ENCODE assay signal across 20 cellular contexts in genomic region chr19:17210296-17210695, GRCh38. TPM values are rescaled to one million over a fixed set of nuclear protein-coding genes. Genes with fewer than 3 reads are reported as not detected.
DNase-seq lines count a peak whose midpoint lies in the region; ATAC-seq, FAIRE-seq and TF ChIP-seq lines count a peak whose summit lies in the region.
"Had no signal": no experiment of that assay in that cellular context is flagged by ENCODE, and none has a peak within 500 bp of the region (broad histone marks: within the 10 kb centered on the region; RNA-seq: fewer than 3 reads in every experiment).

No MANE protein-coding gene starts in this region.

- peak overlapping the region; percentile 67 for H3K27ac Mint-ChIP-seq in activated T-cell treated with anti-CD3 and anti-CD28 coated beads, Interleukin-2, amount 50 U/mL, for 24 hours
- H3K27ac Mint-ChIP-seq in stimulated activated effector memory CD8-positive, alpha-beta T cell treated with anti-CD3 and anti-CD28 coated beads, Interleukin-12 subunit alpha, Interleukin-12 subunit beta, amount 100 ng/mL, for 72 hours: peak overlapping the region; percentile 92
- H3K27ac Mint-ChIP-seq: brain, immature natural killer cell had no signal

- 91% methylated on average over 12 of the region's 14 CpGs; no CpG with 5 or more reads in 1 of the 2 experiments for WGBS in H1 (ENCODE audit: extremely low coverage in 1 of 2, insufficient coverage in 1 of 2, insufficient read length in 1 of 2, insufficient replicate concordance in 2 of 2, low coverage in 1 of 2, low lambda C conversion rate in 2 of 2, missing lambda C conversion rate in 1 of 2), 2 experiments

- no peak overlapping the region for H3K23ac ChIP-seq in H1 (ENCODE audit: insufficient read length)

- H4K8ac ChIP-seq in H1 (ENCODE audit: extremely low read depth, insufficient read depth, low read length): peak overlapping the region; percentile 76; the same call in 1 of the 2 replicates

- H3K36me3 ChIP-seq in HCT116 (ENCODE audit: control insufficient read depth in 1 of 2, insufficient read depth in 2 of 2, low read length in 2 of 2): peaks cover 6 to 10% of the 10 kb centered on the region in 2 experiments; a peak in 2 of 4 replicates
- H3K36me3 ChIP-seq in H1 (ENCODE audit: control insufficient read depth in 2 of 4, insufficient read depth in 4 of 4, low read length in 3 of 4): peaks cover 4 to 19% (median 6%) of the 10 kb centered on the region in 4 experiments; a peak in 7 of 8 replicates

- POLR2A ChIA-PET in HCT116 (lab: Charles Lee): no interaction called here
- POLR2A ChIA-PET in H1 (lab: Charles Lee; ENCODE audit: partially characterized antibody): interaction anchor here (1.0 to 1.8 kb wide), 4 partner anchors 9 to 17 kb away, joined by 3 to 5 read pairs (median 4); no protein-coding TSS in a partner anchor

- peaks cover 5% of the 10 kb centered on the region for H3K23me2 ChIP-seq in H1 (ENCODE audit: low read depth, low read length)

- H3K56ac ChIP-seq in H1 (replicated peaks; ENCODE audit: insufficient read length, low read depth, low read length): no peak overlapping the region

- RAD21 ChIA-PET in HCT116 (lab: Charles Lee; ENCODE audit: low non-redundant PET in 1 of 2, low total read pairs in 2 of 2, uncharacterized antibody in 2 of 2, unreplicated experiment in 2 of 2): no interaction called here

- H3K4me2 ChIP-seq in HCT116 (ENCODE audit: low read length) (no peak overlapping the region; the same call in 1 of the 2 replicates), H1 (ENCODE audit: insufficient read depth in 1 of 2, low read depth in 2 of 2, low read length in 2 of 2) (no peak overlapping the region; a peak in 1 of 4 replicates)

- FAIRE-seq in H1 (lab: Jason Lieb, UNC): no peak

- peaks cover 65% of the 10 kb centered on the region for H3K36me3 Mint-ChIP-seq in activated T-cell treated with anti-CD3 and anti-CD28 coated beads, Interleukin-2, amount 50 U/mL, for 24 hours (ENCODE audit: low read depth)
- peaks cover 13% of the 10 kb centered on the region for H3K36me3 Mint-ChIP-seq in activated T-cell treated with anti-CD3 and anti-CD28 coated beads, Interleukin-2, amount 50 U/mL, for 4 hours (ENCODE audit: insufficient read depth)
- peaks cover 87% of the 10 kb centered on the region for H3K36me3 Mint-ChIP-seq in stimulated activated effector memory CD8-positive, alpha-beta T cell treated with anti-CD3 and anti-CD28 coated beads, Interleukin-12 subunit alpha, Interleukin-12 subunit beta, amount 100 ng/mL, for 72 hours

- no peak overlapping the region for H4K91ac ChIP-seq in H1 (replicated peaks; ENCODE audit: insufficient read length, low read length)

- no peaks in the 10 kb centered on the region for H3K79me2 ChIP-seq in HCT116 (ENCODE audit: insufficient read depth, low read length)
- no peaks in the 10 kb centered on the region for H3K79me2 ChIP-seq in H1 (ENCODE audit: control insufficient read depth in 1 of 2, insufficient read depth in 2 of 2, low read length in 2 of 2)

- H3K27me3 Mint-ChIP-seq in activated T-cell treated with anti-CD3 and anti-CD28 coated beads, Interleukin-2, amount 50 U/mL, for 24 hours: no peaks in the 10 kb centered on the region
- H3K27me3 Mint-ChIP-seq in activated T-cell treated with anti-CD3 and anti-CD28 coated beads, Interleukin-2, amount 50 U/mL, for 4 hours (ENCODE audit: low read depth): no peaks in the 10 kb centered on the region
- H3K27me3 Mint-ChIP-seq: brain, naive B cell had no signal

- intact Hi-C loops in HCT116 (cut with micrococcal nuclease): no loop called here

- peak overlapping the region; percentile 40; the same call in 1 of the 2 replicates for H2BK5ac ChIP-seq in H1 (ENCODE audit: low read depth, low read length)

- H3K4me1 ChIP-seq in HCT116 (ENCODE audit: control insufficient read depth in 1 of 2, insufficient read depth in 2 of 2, low read length in 2 of 2) (peaks cover 10 to 27% of the 10 kb centered on the region in 2 experiments; a peak in 3 of 4 replicates), H1 (replicated peaks in 1 of 4; ENCODE audit: control insufficient read depth in 3 of 4, insufficient read depth in 4 of 4, low read length in 3 of 4) (peaks cover 0 to 19% (median 10%) of the 10 kb centered on the region in 4 experiments; a peak in 6 of 7 replicates)

- no peak overlapping the region for H3K4ac ChIP-seq in H1 (replicated peaks; ENCODE audit: insufficient read length, low read depth, low read length)

- no peak for ATAC-seq in activated T-cell treated with anti-CD3 and anti-CD28 coated beads, Interleukin-2, amount 50 U/mL, for 4 hours
- ATAC-seq in HCT116 (no peak), GM21528 (IDR thresholded peaks at IDR 0.05; ENCODE audit: low FRiP score, unreplicated experiment) (no peak)
- no peak for ATAC-seq in stimulated activated effector memory CD8-positive, alpha-beta T cell treated with anti-CD3 and anti-CD28 coated beads, Interleukin-12 subunit alpha, Interleukin-12 subunit beta, amount 100 ng/mL, for 72 hours

- H3K18ac ChIP-seq in H1 (ENCODE audit: extremely low read depth, low read length): no peak overlapping the region

- no peak overlapping the region for H2BK12ac ChIP-seq in H1 (ENCODE audit: low read depth, low read length)

- CTCF ChIA-PET in HCT116 (lab: Charles Lee): no interaction called here
- CTCF ChIA-PET in H1 (lab: Charles Lee; ENCODE audit: partially characterized antibody): interaction anchor here (0.6 kb wide), 1 partner anchor 303 kb away, joined by 5 read pairs; no protein-coding TSS in a partner anchor

- H2BK20ac ChIP-seq in H1 (ENCODE audit: low read length): no peak overlapping the region

- DNase-seq in activated T-cell treated with anti-CD3 and anti-CD28 coated beads, Interleukin-2, amount 50 U/mL, for 24 hours: no peak
- DNase-seq in activated T-cell treated with anti-CD3 and anti-CD28 coated beads, Interleukin-2, amount 50 U/mL, for 4 hours: no peak
- DNase-seq in HCT116 (ENCODE audit: low read depth, low spot score) (no peak), H1 (ENCODE audit: low read depth in 1 of 2, low spot score in 2 of 2) (no peak), cortex of kidney (lab: John Stamatoyannopoulos, UW) (no peak), DMS 273 treated with DMSO at 0.1 percent for 48 hours (lab: John Stamatoyannopoulos, UW) (no peak)
- DNase-seq in stimulated activated effector memory CD8-positive, alpha-beta T cell treated with anti-CD3 and anti-CD28 coated beads, Interleukin-12 subunit alpha, Interleukin-12 subunit beta, amount 100 ng/mL, for 72 hours (ENCODE audit: low spot score in 2 of 2): no peak
- DNase-seq: DMS79, foreskin melanocyte, hippocampal formation, immature natural killer cell, naive B cell, NCI-H510A had no signal

- no peaks in the 10 kb centered on the region for H4K20me1 ChIP-seq in HCT116 (ENCODE audit: insufficient read depth)
- H4K20me1 ChIP-seq in H1 (replicated peaks in 1 of 2; ENCODE audit: control insufficient read depth in 1 of 2, insufficient read depth in 2 of 2, low read length in 2 of 2): no peaks in the 10 kb centered on the region

- TF ChIP-seq EP300 in H1 (IDR thresholded peaks at IDR 0.05; ENCODE audit: borderline replicate concordance in 1 of 2, low read depth in 2 of 2, low read length in 2 of 2): no peak

- H3K9ac ChIP-seq in HCT116 (ENCODE audit: low read length) (no peak overlapping the region), H1 (replicated peaks in 1 of 4; ENCODE audit: extremely low read depth in 1 of 4, low read depth in 3 of 4, low read length in 3 of 4) (no peak overlapping the region)

- H3K9me3 Mint-ChIP-seq in activated T-cell treated with anti-CD3 and anti-CD28 coated beads, Interleukin-2, amount 50 U/mL, for 24 hours: no peaks in the 10 kb centered on the region
- H3K9me3 Mint-ChIP-seq in activated T-cell treated with anti-CD3 and anti-CD28 coated beads, Interleukin-2, amount 50 U/mL, for 4 hours: no peaks in the 10 kb centered on the region
- no peaks in the 10 kb centered on the region for H3K9me3 Mint-ChIP-seq in stimulated activated effector memory CD8-positive, alpha-beta T cell treated with anti-CD3 and anti-CD28 coated beads, Interleukin-12 subunit alpha, Interleukin-12 subunit beta, amount 100 ng/mL, for 72 hours
- H3K9me3 Mint-ChIP-seq: immature natural killer cell, naive B cell had no signal

- H2AFZ ChIP-seq in HCT116 (ENCODE audit: low read depth, low read length, poor library complexity, severe bottlenecking) (no peak overlapping the region), H1 (ENCODE audit: low read length) (no peak overlapping the region)

- H3K9me2 ChIP-seq in HCT116 (ENCODE audit: insufficient read depth): no peaks in the 10 kb centered on the region

- H3K27me3 ChIP-seq in HCT116 (ENCODE audit: insufficient read depth, low read length) (no peaks in the 10 kb centered on the region), H1 (replicated peaks in 1 of 4; ENCODE audit: control insufficient read depth in 3 of 4, extremely low read depth in 1 of 4, insufficient read depth in 3 of 4, low read length in 3 of 4) (no peaks in the 10 kb centered on the region)
- H3K27me3 ChIP-seq: stomach, tibial nerve had no signal

- no peak overlapping the region for H3K14ac ChIP-seq in H1 (ENCODE audit: insufficient read length)

- H3K9me3 ChIP-seq in HCT116 (ENCODE audit: control insufficient read depth in 1 of 2, insufficient read depth in 1 of 2, low read depth in 1 of 2, low read length in 2 of 2): no peaks in the 10 kb centered on the region
- no peaks in the 10 kb centered on the region for H3K9me3 ChIP-seq in H1 (ENCODE audit: insufficient read depth in 2 of 2, low read depth in 1 of 2, low read length in 1 of 2)
- H3K9me3 ChIP-seq: Caco-2, stomach, tibial nerve had no signal

- BruUV-seq in HCT116 (replicated peaks; lab: Mats Ljungman, UMichigan): no TSS peak

- H2AK5ac ChIP-seq in H1 (ENCODE audit: low read depth, low read length): 0 out of 2 replicates have a peak overlapping the region, but pooled peaks have one; percentile 53

- no peak overlapping the region for H3K4me3 Mint-ChIP-seq in activated T-cell treated with anti-CD3 and anti-CD28 coated beads, Interleukin-2, amount 50 U/mL, for 24 hours
- H3K4me3 Mint-ChIP-seq in activated T-cell treated with anti-CD3 and anti-CD28 coated beads, Interleukin-2, amount 50 U/mL, for 4 hours: no peak overlapping the region
- H3K4me3 Mint-ChIP-seq in stimulated activated effector memory CD8-positive, alpha-beta T cell treated with anti-CD3 and anti-CD28 coated beads, Interleukin-12 subunit alpha, Interleukin-12 subunit beta, amount 100 ng/mL, for 72 hours: no peak overlapping the region
- H3K4me3 Mint-ChIP-seq: brain, immature natural killer cell, naive B cell had no signal

- no peaks in the 10 kb centered on the region; the same call in 1 of the 2 replicates for H3K79me1 ChIP-seq in H1 (ENCODE audit: low read depth, low read length)

- peak overlapping the region; percentile 50; the same call in 1 of the 2 replicates for H3K27ac ChIP-seq in HCT116 (ENCODE audit: low read depth, low read length)
- no peak overlapping the region for H3K27ac ChIP-seq in H1 (ENCODE audit: low read depth, low read length)
- H3K27ac ChIP-seq: stomach, tibial nerve had no signal

- no peak overlapping the region for H4K5ac ChIP-seq in H1 (ENCODE audit: insufficient read length, low read depth, low read length)

- H3K4me1 Mint-ChIP-seq in activated T-cell treated with anti-CD3 and anti-CD28 coated beads, Interleukin-2, amount 50 U/mL, for 24 hours (ENCODE audit: low read depth): peaks cover 25% of the 10 kb centered on the region
- peaks cover 13% of the 10 kb centered on the region for H3K4me1 Mint-ChIP-seq in activated T-cell treated with anti-CD3 and anti-CD28 coated beads, Interleukin-2, amount 50 U/mL, for 4 hours (ENCODE audit: low read depth)
- peaks cover 21% of the 10 kb centered on the region for H3K4me1 Mint-ChIP-seq in stimulated activated effector memory CD8-positive, alpha-beta T cell treated with anti-CD3 and anti-CD28 coated beads, Interleukin-12 subunit alpha, Interleukin-12 subunit beta, amount 100 ng/mL, for 72 hours

- TF ChIP-seq POLR2A in HCT116 (IDR thresholded peaks at IDR 0.05; ENCODE audit: borderline replicate concordance, extremely low read depth, insufficient read depth, insufficient read length): no peak
- no peak for TF ChIP-seq POLR2A in H1 (IDR thresholded peaks at IDR 0.05; ENCODE audit: control extremely low read depth in 1 of 2, low read depth in 2 of 2, low read length in 2 of 2)

- H2BK120ac ChIP-seq in H1 (replicated peaks; ENCODE audit: low read depth, low read length): no peak overlapping the region

- no peak overlapping the region for H2BK15ac ChIP-seq in H1 (ENCODE audit: low read length)

- no peak overlapping the region for H3K4me3 ChIP-seq in HCT116 (replicated peaks in 1 of 2; ENCODE audit: low read depth in 1 of 2, low read length in 2 of 2)
- no peak overlapping the region for H3K4me3 ChIP-seq in H1 (ENCODE audit: extremely low read depth in 1 of 4, insufficient read depth in 2 of 4, low read depth in 3 of 4, low read length in 4 of 4)
- H3K4me3 ChIP-seq: stomach, tibial nerve had no signal

- TF ChIP-seq RAD21 in HCT116 (IDR thresholded peaks at IDR 0.05; ENCODE audit: low read depth) (no peak), H1 (IDR thresholded peaks at IDR 0.05 in 1 of 2, conservative IDR thresholded peaks at IDR 0.05 in 1 of 2; ENCODE audit: low read depth in 2 of 2, low read length in 2 of 2) (no peak)

- TF ChIP-seq CTCF in HCT116 (IDR thresholded peaks at IDR 0.05 in 2 of 3, conservative IDR thresholded peaks at IDR 0.05 in 1 of 3; ENCODE audit: borderline replicate concordance in 1 of 3, insufficient read depth in 1 of 3, low read depth in 2 of 3, low read length in 2 of 3): no peak
- no peak for TF ChIP-seq CTCF in H1 (IDR thresholded peaks at IDR 0.05; ENCODE audit: control extremely low read depth in 1 of 3, insufficient read depth in 1 of 3, low read depth in 1 of 3, low read length in 3 of 3)

RNA-seq across cellular contexts. Expression of gene USE1, which starts 4.9 kb away (rescaled TPM):
- 10 to 100 TPM; 35.9 to 47.3 (median 46.6) TPM for total RNA-seq in activated T-cell treated with anti-CD3 and anti-CD28 coated beads, Interleukin-2, amount 50 U/mL, for 4 hours
- 27.5 TPM for total RNA-seq in HCT116 (2021; ENCODE audit: unreplicated experiment)
- polyA plus RNA-seq in HCT116 (2012): 34.7 and 34.8 TPM in 2 replicates
- total RNA-seq in H1 (2021; fragmentation: NEBNext Ultra II Directional; extraction: Animal tissue kit (Norgen Biotek cat#: 25700)): 8.7 and 11.8 TPM in 2 replicates
- polyA plus RNA-seq in H1 (2011; rRNA removed): 13.9 and 16.6 TPM in 2 replicates
- polyA plus RNA-seq in H1 (2011; cell fraction: cytosol; rRNA removed): 19.7 TPM
- 16.0 TPM for polyA plus RNA-seq in H1 (2011; cell fraction: nucleus; rRNA removed)
- polyA plus RNA-seq in H1 (2012, experiment 1 of 2): 10.9 to 16.2 TPM (median 13.0 TPM) in 4 replicates
- polyA plus RNA-seq in H1 (2012, experiment 2 of 2): 11.7 TPM
- 10.2 TPM for polyA plus RNA-seq in H1 (2013, experiment 1 of 2)
- 7.4 TPM for polyA plus RNA-seq in H1 (2013, experiment 2 of 2)
- polyA minus RNA-seq in H1 (2011; rRNA and poly(A)+ RNA removed): 8.4 and 9.5 TPM in 2 replicates
- polyA minus RNA-seq in H1 (2011; cell fraction: cytosol; rRNA and poly(A)+ RNA removed): 6.9 TPM
- polyA minus RNA-seq in H1 (2011; cell fraction: nucleus; rRNA and poly(A)+ RNA removed): 9.6 TPM

RNA-seq across cellular contexts. Expression of gene OCEL1, which starts 15.7 kb away (rescaled TPM):
- total RNA-seq in activated T-cell treated with anti-CD3 and anti-CD28 coated beads, Interleukin-2, amount 50 U/mL, for 4 hours: 1 to 10 TPM; 5.0 to 8.0 (median 5.4) TPM
- total RNA-seq in HCT116 (2021; ENCODE audit: unreplicated experiment): 39.8 TPM
- polyA plus RNA-seq in HCT116 (2012): 28.3 and 33.8 TPM in 2 replicates
- 32.1 and 32.6 TPM in 2 replicates for total RNA-seq in H1 (2021; fragmentation: NEBNext Ultra II Directional; extraction: Animal tissue kit (Norgen Biotek cat#: 25700))
- 13.3 and 20.2 TPM in 2 replicates for polyA plus RNA-seq in H1 (2011; rRNA removed)
- polyA plus RNA-seq in H1 (2011; cell fraction: cytosol; rRNA removed): 16.3 TPM
- polyA plus RNA-seq in H1 (2011; cell fraction: nucleus; rRNA removed): 22.8 TPM
- polyA plus RNA-seq in H1 (2012, experiment 1 of 2): 19.9 to 30.6 TPM (median 26.6 TPM) in 4 replicates
- polyA plus RNA-seq in H1 (2012, experiment 2 of 2): 97.2 TPM
- 47.9 TPM for polyA plus RNA-seq in H1 (2013, experiment 1 of 2)
- polyA plus RNA-seq in H1 (2013, experiment 2 of 2): 47.4 TPM
- 3.2 and 5.0 TPM in 2 replicates for polyA minus RNA-seq in H1 (2011; rRNA and poly(A)+ RNA removed)
- 10.0 TPM for polyA minus RNA-seq in H1 (2011; cell fraction: cytosol; rRNA and poly(A)+ RNA removed)
- 10.5 TPM for polyA minus RNA-seq in H1 (2011; cell fraction: nucleus; rRNA and poly(A)+ RNA removed)

RNA-seq across cellular contexts. Expression of gene NR2F6, which starts 35.4 kb away (rescaled TPM):
- 10 to 100 TPM; 10.1 to 14.4 (median 13.6) TPM for total RNA-seq in activated T-cell treated with anti-CD3 and anti-CD28 coated beads, Interleukin-2, amount 50 U/mL, for 4 hours
- total RNA-seq in HCT116 (2021; ENCODE audit: unreplicated experiment): 88.0 TPM
- 57.6 and 61.3 TPM in 2 replicates for polyA plus RNA-seq in HCT116 (2012)
- 114 and 121 TPM in 2 replicates for total RNA-seq in H1 (2021; fragmentation: NEBNext Ultra II Directional; extraction: Animal tissue kit (Norgen Biotek cat#: 25700))
- 99.7 and 147 TPM in 2 replicates for polyA plus RNA-seq in H1 (2011; rRNA removed)
- polyA plus RNA-seq in H1 (2011; cell fraction: cytosol; rRNA removed): 99.1 TPM
- polyA plus RNA-seq in H1 (2011; cell fraction: nucleus; rRNA removed): 109 TPM
- 37.1 to 70.0 TPM (median 67.4 TPM) in 4 replicates for polyA plus RNA-seq in H1 (2012, experiment 1 of 2)
- 49.4 TPM for polyA plus RNA-seq in H1 (2012, experiment 2 of 2)
- polyA plus RNA-seq in H1 (2013, experiment 1 of 2): 80.9 TPM
- polyA plus RNA-seq in H1 (2013, experiment 2 of 2): 80.6 TPM
- 13.6 and 23.1 TPM in 2 replicates for polyA minus RNA-seq in H1 (2011; rRNA and poly(A)+ RNA removed)
- polyA minus RNA-seq in H1 (2011; cell fraction: cytosol; rRNA and poly(A)+ RNA removed): 72.8 TPM
- polyA minus RNA-seq in H1 (2011; cell fraction: nucleus; rRNA and poly(A)+ RNA removed): 43.6 TPM

RNA-seq across cellular contexts. Expression of gene USHBP1, which starts 54.2 kb away (rescaled TPM):
- total RNA-seq in activated T-cell treated with anti-CD3 and anti-CD28 coated beads, Interleukin-2, amount 50 U/mL, for 4 hours: under 1 TPM in 1 of 3 donors, not detected in 2; 0.19 TPM
- total RNA-seq in HCT116 (2021; ENCODE audit: unreplicated experiment): 0.15 TPM
- polyA plus RNA-seq in HCT116 (2012): 0.04 and 0.16 TPM in 2 replicates
- 6.5 and 7.5 TPM in 2 replicates for total RNA-seq in H1 (2021; fragmentation: NEBNext Ultra II Directional; extraction: Animal tissue kit (Norgen Biotek cat#: 25700))
- polyA plus RNA-seq in H1 (2011; rRNA removed): 5.0 and 5.7 TPM in 2 replicates
- polyA plus RNA-seq in H1 (2011; cell fraction: cytosol; rRNA removed): 7.1 TPM
- polyA plus RNA-seq in H1 (2011; cell fraction: nucleus; rRNA removed): 20.9 TPM
- polyA plus RNA-seq in H1 (2012, experiment 1 of 2): 3.0 to 7.7 TPM (median 6.3 TPM) in 4 replicates
- polyA plus RNA-seq in H1 (2012, experiment 2 of 2): 4.8 TPM
- 4.7 TPM for polyA plus RNA-seq in H1 (2013, experiment 1 of 2)
- 3.2 TPM for polyA plus RNA-seq in H1 (2013, experiment 2 of 2)
- 3.2 and 4.3 TPM in 2 replicates for polyA minus RNA-seq in H1 (2011; rRNA and poly(A)+ RNA removed)
- polyA minus RNA-seq in H1 (2011; cell fraction: cytosol; rRNA and poly(A)+ RNA removed): 2.9 TPM
- 6.2 TPM for polyA minus RNA-seq in H1 (2011; cell fraction: nucleus; rRNA and poly(A)+ RNA removed)
- total RNA-seq: A172, Caco-2, epithelial cell of proximal tubule had no signal
- polyA plus RNA-seq: immature natural killer cell had no signal

RNA-seq across cellular contexts. Expression of gene BABAM1, which starts 56.9 kb away (rescaled TPM):
- 100 to 1,000 TPM; 124 to 130 (median 128) TPM for total RNA-seq in activated T-cell treated with anti-CD3 and anti-CD28 coated beads, Interleukin-2, amount 50 U/mL, for 4 hours
- total RNA-seq in HCT116 (2021; ENCODE audit: unreplicated experiment): 93.3 TPM
- polyA plus RNA-seq in HCT116 (2012): 71.5 and 72.7 TPM in 2 replicates
- total RNA-seq in H1 (2021; fragmentation: NEBNext Ultra II Directional; extraction: Animal tissue kit (Norgen Biotek cat#: 25700)): 127 and 134 TPM in 2 replicates
- polyA plus RNA-seq in H1 (2011; rRNA removed): 133 and 153 TPM in 2 replicates
- 175 TPM for polyA plus RNA-seq in H1 (2011; cell fraction: cytosol; rRNA removed)
- 164 TPM for polyA plus RNA-seq in H1 (2011; cell fraction: nucleus; rRNA removed)
- polyA plus RNA-seq in H1 (2012, experiment 1 of 2): 122 to 160 TPM (median 149 TPM) in 4 replicates
- 178 TPM for polyA plus RNA-seq in H1 (2012, experiment 2 of 2)
- 122 TPM for polyA plus RNA-seq in H1 (2013, experiment 1 of 2)
- polyA plus RNA-seq in H1 (2013, experiment 2 of 2): 117 TPM
- 47.9 and 65.4 TPM in 2 replicates for polyA minus RNA-seq in H1 (2011; rRNA and poly(A)+ RNA removed)
- 44.4 TPM for polyA minus RNA-seq in H1 (2011; cell fraction: cytosol; rRNA and poly(A)+ RNA removed)
- polyA minus RNA-seq in H1 (2011; cell fraction: nucleus; rRNA and poly(A)+ RNA removed): 31.5 TPM
